In the genomic region with DNA sequence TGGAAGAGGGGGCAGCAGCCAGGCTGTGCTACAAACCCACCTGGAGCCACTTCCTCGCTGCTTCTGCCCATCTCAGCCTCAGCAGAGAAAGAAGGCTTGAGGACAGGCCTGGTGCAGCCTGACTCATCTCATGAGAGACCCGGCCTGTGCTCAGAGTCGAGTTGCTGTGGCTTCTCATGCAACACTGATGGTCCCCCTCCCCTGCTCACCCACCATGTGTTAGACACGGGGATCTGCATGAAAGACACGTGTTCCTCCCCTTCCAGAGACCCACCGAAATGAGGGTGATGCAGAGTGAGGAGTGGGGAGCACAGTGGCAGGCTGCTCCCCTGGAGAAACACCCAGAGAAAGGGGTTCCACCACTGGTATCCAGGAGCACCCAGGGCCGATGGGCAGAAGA, we compare ENCODE assay signal across 18 cellular contexts.
"Had no signal": no experiment of that assay in that cellular context is flagged by ENCODE, and none has a peak within 500 bp of the region (broad histone marks: within the 10 kb centered on the region; RNA-seq: fewer than 3 reads in every experiment).

No MANE protein-coding gene starts in this region.

- H3K4me1 Mint-ChIP-seq: IgD-negative memory B cell had no signal

- H3K27ac Mint-ChIP-seq: IgD-negative memory B cell had no signal

- H3K36me3 Mint-ChIP-seq: IgD-negative memory B cell had no signal

- H3K9me3 ChIP-seq: SK-N-SH had no signal

- H3K27me3 Mint-ChIP-seq: IgD-negative memory B cell had no signal

- DNase-seq: KBM-7, MV-4-11, NCI-H1048, NCI-H1105, NCI-H1417, NCI-H1436 treated with DMSO at 0.1 percent for 48 hours, NCI-H1694, NCI-H1930, NCI-H2081, NCI-H2107, NCI-H2227 treated with DMSO at 0.1 percent for 48 hours, NCI-H524, NCI-H69, NCI-H774, Right ventricle myocardium superior, RPMI8226, SK-N-SH had no signal

- H3K9me3 Mint-ChIP-seq: IgD-negative memory B cell had no signal

- H3K4me3 Mint-ChIP-seq: IgD-negative memory B cell had no signal
